In genomic region chr4:24791043-24791442, GRCh38 we compare ENCODE assay signal across 29 cellular contexts. TPM values are rescaled to one million over a fixed set of nuclear protein-coding genes. Genes with fewer than 3 reads are reported as not detected.
"Had no signal": no experiment of that assay in that cellular context is flagged by ENCODE, and none has a peak within 500 bp of the region (broad histone marks: within the 10 kb centered on the region; RNA-seq: fewer than 3 reads in every experiment).

No MANE protein-coding gene starts in this region.

- H3K27me3 ChIP-seq: pancreas, right lobe of liver, sigmoid colon, stomach, thyroid gland, tibial nerve, upper lobe of left lung, vagina had no signal

- H3K4me1 Mint-ChIP-seq: natural killer cell; stimulated activated effector memory CD8-positive, alpha-beta T cell treated with anti-CD3 and anti-CD28 coated beads, Interleukin-12 subunit alpha, Interleukin-12 subunit beta, amount 100 ng/mL, for 72 hours; stimulated activated naive B cell treated with anti-CD40 and anti-IgM and Interleukin-4, amounts not matched to agents 10 μg/mL and 1 μg/mL and 100 μg/mL, for 72 hours had no signal

- H2AFZ ChIP-seq: neural progenitor cell had no signal

- H3K4me3 ChIP-seq: neural progenitor cell, pancreas, prostate gland, right lobe of liver, sigmoid colon, stomach, thoracic aorta, thyroid gland, tibial nerve, upper lobe of left lung, vagina had no signal

- H3K9me3 ChIP-seq: pancreas, prostate gland, right lobe of liver, sigmoid colon, thoracic aorta, thyroid gland, upper lobe of left lung, vagina had no signal

- DNase-seq: natural killer cell; occipital lobe; pancreas; retina; right cardiac atrium; right lobe of liver; sigmoid colon; small intestine; stimulated activated CD4-positive, alpha-beta T cell treated with anti-CD3 and anti-CD28 coated beads, Interleukin-15, amount 100 ng/mL, for 24 hours; stimulated activated CD4-positive, alpha-beta T cell treated with anti-CD3 and anti-CD28 coated beads, Interleukin-2, amount 100 ng/mL, for 24 hours; stimulated activated CD4-positive, alpha-beta T cell treated with anti-CD3 and anti-CD28 coated beads, Interleukin-2, amount 100 ng/mL, for 48 hours; stimulated activated CD4-positive, alpha-beta T cell treated with anti-CD3 and anti-CD28 coated beads, Interleukin-4, amount 100 ng/mL, for 24 hours; stimulated activated naive B cell treated with anti-CD40 and anti-IgM and Interleukin-4, amounts not matched to agents 10 μg/mL and 1 μg/mL and 100 μg/mL, for 72 hours; stimulated activated naive CD4-positive, alpha-beta T cell treated with Interleukin-2 at 50 U/mL for 16 hours; stomach; thyroid gland; trophoblast cell; upper lobe of left lung had no signal

- H3K36me3 ChIP-seq: neural progenitor cell, pancreas, prostate gland, right lobe of liver, sigmoid colon, stomach, thoracic aorta, thyroid gland, tibial nerve, upper lobe of left lung, vagina had no signal

- FAIRE-seq: pancreas, small intestine, urothelium cell line had no signal

- ATAC-seq: natural killer cell; pancreas; right cardiac atrium; right lobe of liver; stimulated activated effector memory CD8-positive, alpha-beta T cell treated with anti-CD3 and anti-CD28 coated beads, Interleukin-12 subunit alpha, Interleukin-12 subunit beta, amount 100 ng/mL, for 72 hours; stimulated activated naive B cell treated with anti-CD40 and anti-IgM and Interleukin-4, amounts not matched to agents 10 μg/mL and 1 μg/mL and 100 μg/mL, for 72 hours had no signal

- H3K27ac ChIP-seq: neural progenitor cell, pancreas, prostate gland, right lobe of liver, sigmoid colon, stomach, thoracic aorta, thyroid gland, tibial nerve, upper lobe of left lung, vagina had no signal

- H3K4me1 ChIP-seq: prostate gland, right lobe of liver had no signal

- H3K36me3 Mint-ChIP-seq: natural killer cell; neural progenitor cell; stimulated activated effector memory CD8-positive, alpha-beta T cell treated with anti-CD3 and anti-CD28 coated beads, Interleukin-12 subunit alpha, Interleukin-12 subunit beta, amount 100 ng/mL, for 72 hours; stimulated activated naive B cell treated with anti-CD40 and anti-IgM and Interleukin-4, amounts not matched to agents 10 μg/mL and 1 μg/mL and 100 μg/mL, for 72 hours had no signal

- H3K27ac Mint-ChIP-seq: natural killer cell; nephron; neural progenitor cell; stimulated activated effector memory CD8-positive, alpha-beta T cell treated with anti-CD3 and anti-CD28 coated beads, Interleukin-12 subunit alpha, Interleukin-12 subunit beta, amount 100 ng/mL, for 72 hours; stimulated activated naive B cell treated with anti-CD40 and anti-IgM and Interleukin-4, amounts not matched to agents 10 μg/mL and 1 μg/mL and 100 μg/mL, for 72 hours; stimulated activated naive CD8-positive, alpha-beta T cell treated with anti-CD3 and anti-CD28 coated beads, Interleukin-15, Interleukin-2, amounts not matched to agents 100 ng/mL and 50 ng/mL, for 24 hours had no signal

- H3K4me2 ChIP-seq: neural progenitor cell had no signal

- H3K4me3 Mint-ChIP-seq: natural killer cell; nephron; neural progenitor cell; stimulated activated effector memory CD8-positive, alpha-beta T cell treated with anti-CD3 and anti-CD28 coated beads, Interleukin-12 subunit alpha, Interleukin-12 subunit beta, amount 100 ng/mL, for 72 hours; stimulated activated naive B cell treated with anti-CD40 and anti-IgM and Interleukin-4, amounts not matched to agents 10 μg/mL and 1 μg/mL and 100 μg/mL, for 72 hours; stimulated activated naive CD8-positive, alpha-beta T cell treated with anti-CD3 and anti-CD28 coated beads, Interleukin-15, Interleukin-2, amounts not matched to agents 100 ng/mL and 50 ng/mL, for 24 hours had no signal

- H3K9ac ChIP-seq: neural progenitor cell had no signal

RNA-seq across cellular contexts. Expression of gene SOD3, which starts 4.3 kb away (rescaled TPM):
- total RNA-seq: natural killer cell, occipital lobe, pulmonary artery endothelial cell had no signal
- polyA plus RNA-seq: neural cell had no signal
